ENCODE assay signal across 5 cellular contexts in the genomic region with DNA sequence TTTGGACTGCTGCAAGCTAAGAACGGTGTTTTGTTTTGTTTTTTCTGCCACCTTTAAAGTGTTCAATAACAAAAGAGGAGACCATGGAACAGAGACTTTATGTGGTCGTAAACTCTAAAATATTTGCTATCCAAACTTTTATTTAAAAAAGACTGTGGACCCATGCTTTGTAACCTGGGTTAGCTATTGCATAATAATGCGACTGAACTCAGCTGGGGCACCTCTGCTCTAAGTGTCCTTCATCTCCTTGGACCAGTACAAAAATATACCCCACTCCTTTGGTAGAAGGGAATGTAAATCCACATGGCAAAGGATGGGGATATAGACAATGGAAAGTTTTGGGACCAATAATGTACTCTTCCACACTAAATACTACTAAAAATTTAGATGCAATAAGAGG.
"Had no signal": no experiment of that assay in that cellular context is flagged by ENCODE, and none has a peak within 500 bp of the region (broad histone marks: within the 10 kb centered on the region; RNA-seq: fewer than 3 reads in every experiment).

No MANE protein-coding gene starts in this region.

- H3K4me2 ChIP-seq: KMS-11 had no signal

- FAIRE-seq: K562 had no signal

- H3K27ac ChIP-seq: HL-60, KMS-11 had no signal

- ATAC-seq: K562 had no signal

- H3K4me3 ChIP-seq: K562 had no signal

- DNase-seq: KBM-7, KG1 had no signal

- H3K9ac ChIP-seq: KMS-11 had no signal
